ENCODE assay signal across 21 cellular contexts in the genomic region with DNA sequence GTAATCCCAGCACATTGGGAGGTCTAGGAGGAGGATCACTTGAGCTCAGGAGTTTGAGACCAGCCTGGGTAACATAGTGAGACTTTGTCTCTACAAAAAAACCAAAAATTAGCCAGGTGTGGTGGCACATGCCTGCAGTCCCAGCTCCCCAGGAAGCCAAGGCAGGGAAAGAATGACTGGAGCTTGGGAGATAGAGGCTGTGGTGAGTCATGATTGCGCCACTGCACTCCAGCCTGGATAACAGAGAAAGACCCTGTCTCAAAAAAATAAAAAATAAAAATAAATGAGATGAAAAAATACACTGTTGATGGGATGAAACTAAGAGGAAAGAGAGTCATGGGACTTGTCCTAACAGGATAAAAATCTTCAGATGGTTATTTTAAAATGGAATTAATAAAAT.
DNase-seq lines count a peak whose midpoint lies in the region; ATAC-seq, FAIRE-seq and TF ChIP-seq lines count a peak whose summit lies in the region.
"Had no signal": no experiment of that assay in that cellular context is flagged by ENCODE, and none has a peak within 500 bp of the region (broad histone marks: within the 10 kb centered on the region; RNA-seq: fewer than 3 reads in every experiment).

No MANE protein-coding gene starts in this region.

- H3K4me3 ChIP-seq in K562: no peak overlapping the region
- H3K4me3 ChIP-seq in fibroblast of villous mesenchyme (ENCODE audit: low read depth, low read length): no peak overlapping the region
- no peak overlapping the region for H3K4me3 ChIP-seq in right cardiac atrium (ENCODE audit: low read length)
- H3K4me3 ChIP-seq in CD8-positive, alpha-beta memory T cell (ENCODE audit: low read length): no peak overlapping the region
- H3K4me3 ChIP-seq: ascending aorta, skin epidermis, upper lobe of left lung had no signal

- H3K79me2 ChIP-seq in K562 (ENCODE audit: control insufficient read depth, insufficient read depth, low read length): no peaks in the 10 kb centered on the region

- no peaks in the 10 kb centered on the region for H3K36me3 Mint-ChIP-seq in HFFc6 (ENCODE audit: low read depth)
- H3K36me3 Mint-ChIP-seq in CD8-positive, alpha-beta memory T cell: no peaks in the 10 kb centered on the region
- H3K36me3 Mint-ChIP-seq: CD14-positive monocyte, T-cell had no signal

- TF ChIP-seq CTCF in HFFc6 (IDR thresholded peaks at IDR 0.05) (no peak), K562 (IDR thresholded peaks at IDR 0.05 in 2 of 3, conservative IDR thresholded peaks at IDR 0.05 in 1 of 3; ENCODE audit: insufficient read depth in 2 of 3, low read depth in 1 of 3, low read length in 3 of 3) (no peak), fibroblast of villous mesenchyme (IDR thresholded peaks at IDR 0.05; ENCODE audit: insufficient read depth, low read depth, low read length) (no peak)

- no peaks in the 10 kb centered on the region for H4K20me1 ChIP-seq in K562 (replicated peaks; ENCODE audit: control insufficient read depth, insufficient read depth, low read length)

- POLR2A ChIA-PET in K562 (lab: Yijun Ruan, JAX): no interaction called here
- POLR2A ChIA-PET in CD8-positive, alpha-beta memory T cell (lab: Charles Lee): no interaction called here

- no peaks in the 10 kb centered on the region for H3K36me3 ChIP-seq in K562 (ENCODE audit: control insufficient read depth, insufficient read depth, low read length)
- H3K36me3 ChIP-seq in CD8-positive, alpha-beta memory T cell (ENCODE audit: insufficient read depth, low read length): no peaks in the 10 kb centered on the region
- H3K36me3 ChIP-seq: ascending aorta, upper lobe of left lung had no signal

- H3K27ac ChIP-seq in K562 (ENCODE audit: extremely low read depth, low read depth, low read length) (no peak overlapping the region), right cardiac atrium (ENCODE audit: low read length) (no peak overlapping the region)
- no peak overlapping the region for H3K27ac ChIP-seq in CD8-positive, alpha-beta memory T cell (ENCODE audit: low read depth, low read length)
- H3K27ac ChIP-seq: ascending aorta, skin epidermis, upper lobe of left lung, VCaP had no signal

- no peak for FAIRE-seq in K562 (lab: Jason Lieb, UNC)

- no peaks in the 10 kb centered on the region for H3K27me3 ChIP-seq in K562 (ENCODE audit: control insufficient read depth in 2 of 2, insufficient read depth in 2 of 2, low read length in 2 of 2)
- no peaks in the 10 kb centered on the region for H3K27me3 ChIP-seq in right cardiac atrium (ENCODE audit: control insufficient read depth, insufficient read depth)
- peaks cover 5% of the 10 kb centered on the region for H3K27me3 ChIP-seq in CD8-positive, alpha-beta memory T cell (ENCODE audit: insufficient read depth, low read length, poor library complexity, severe bottlenecking)
- H3K27me3 ChIP-seq: ascending aorta, upper lobe of left lung had no signal

- no peak overlapping the region for H3K9ac ChIP-seq in K562 (ENCODE audit: insufficient read depth in 1 of 2, low read depth in 2 of 2, low read length in 2 of 2)

- intact Hi-C loops in K562 (cut with micrococcal nuclease) (no loop called here), right cardiac atrium (cut with DNase I) (no loop called here)

- peak; percentile 40 for DNase-seq in A172 (ENCODE audit: low spot score)
- DNase-seq in HFFc6: peak; percentile 4
- DNase-seq in K562 (ENCODE audit: extremely low read depth in 1 of 4, low spot score in 3 of 4): no peak
- peak; percentile 59 for DNase-seq in fibroblast of villous mesenchyme (ENCODE audit: low read depth)
- DNase-seq in right cardiac atrium: no peak
- DNase-seq in CD8-positive, alpha-beta memory T cell: no peak
- DNase-seq: activated naive CD4-positive, alpha-beta T cell; activated T-cell treated with anti-CD3 and anti-CD28 coated beads for 4 hours; Kasumi-1; left colon; NCI-H1417; NCI-H69; SIG-M5; T-cell; upper lobe of left lung had no signal

- H3K4me3 Mint-ChIP-seq in HFFc6: no peak overlapping the region
- no peak overlapping the region for H3K4me3 Mint-ChIP-seq in CD8-positive, alpha-beta memory T cell
- H3K4me3 Mint-ChIP-seq: CD14-positive monocyte, T-cell had no signal

- H3K9me3 Mint-ChIP-seq in HFFc6: no peaks in the 10 kb centered on the region
- no peaks in the 10 kb centered on the region for H3K9me3 Mint-ChIP-seq in CD8-positive, alpha-beta memory T cell
- H3K9me3 Mint-ChIP-seq: T-cell had no signal

- 29% methylated on average over 1 of the region's 1 CpG for WGBS in K562 (ENCODE audit: insufficient coverage, low coverage, missing lambda C conversion rate)
- WGBS in right cardiac atrium: 84% methylated on average over 1 of the region's 1 CpG

- no peak overlapping the region for H2AFZ ChIP-seq in K562 (ENCODE audit: low read depth, low read length)

- H3K4me1 Mint-ChIP-seq in HFFc6 (ENCODE audit: low read depth): peaks cover 31% of the 10 kb centered on the region
- H3K4me1 Mint-ChIP-seq in CD8-positive, alpha-beta memory T cell: no peaks in the 10 kb centered on the region
- H3K4me1 Mint-ChIP-seq: CD14-positive monocyte, T-cell had no signal

- TF ChIP-seq POLR2A in K562 (conservative IDR thresholded peaks at IDR 0.05): no peak

- H3K9me1 ChIP-seq in K562 (ENCODE audit: control insufficient read depth, insufficient read depth, low read length): no peaks in the 10 kb centered on the region

- H3K27ac Mint-ChIP-seq in HFFc6: no peak overlapping the region
- no peak overlapping the region for H3K27ac Mint-ChIP-seq in CD8-positive, alpha-beta memory T cell
- H3K27ac Mint-ChIP-seq: CD14-positive monocyte, T-cell had no signal

- TF ChIP-seq EP300 in K562 (IDR thresholded peaks at IDR 0.05; ENCODE audit: low read length): no peak

- ATAC-seq in K562 (no peak), right cardiac atrium (no peak), HG03354 (IDR thresholded peaks at IDR 0.05; ENCODE audit: poor library complexity, severe bottlenecking, unreplicated experiment) (no peak), GM19395 (IDR thresholded peaks at IDR 0.05; ENCODE audit: unreplicated experiment) (no peak)
- ATAC-seq: left colon, T-cell had no signal

- H3K4me1 ChIP-seq in K562 (replicated peaks in 1 of 2; ENCODE audit: control insufficient read depth in 2 of 2, insufficient read depth in 2 of 2, low read length in 2 of 2) (peaks cover 0 to 3% of the 10 kb centered on the region in 2 experiments; a peak in 2 of 5 replicates), right cardiac atrium (ENCODE audit: control insufficient read depth, insufficient read depth, low read length) (no peaks in the 10 kb centered on the region)
- H3K4me1 ChIP-seq in CD8-positive, alpha-beta memory T cell (ENCODE audit: insufficient read depth, low read length): no peaks in the 10 kb centered on the region
- H3K4me1 ChIP-seq: ascending aorta, upper lobe of left lung had no signal

- TF ChIP-seq RAD21 in K562 (CRISPR knock-in tag; conservative IDR thresholded peaks at IDR 0.05 in 1 of 2, IDR thresholded peaks at IDR 0.05 in 1 of 2): no peak

- no peak overlapping the region for H3K4me2 ChIP-seq in K562 (ENCODE audit: insufficient read depth, low read length)

- no peaks in the 10 kb centered on the region for H3K9me3 ChIP-seq in K562 (replicated peaks; ENCODE audit: control insufficient read depth, insufficient read depth, low read depth, low read length)
- H3K9me3 ChIP-seq in right cardiac atrium (ENCODE audit: control insufficient read depth, low read length): no peaks in the 10 kb centered on the region
- H3K9me3 ChIP-seq in CD8-positive, alpha-beta memory T cell (ENCODE audit: low read length): no peaks in the 10 kb centered on the region
- H3K9me3 ChIP-seq: ascending aorta, upper lobe of left lung had no signal

- CTCF ChIA-PET in K562 (lab: Yijun Ruan, JAX; ENCODE audit: low intra/inter-chr PET ratio): no interaction called here
- CTCF ChIA-PET in CD8-positive, alpha-beta memory T cell (lab: Charles Lee): no interaction called here

- no peaks in the 10 kb centered on the region for H3K27me3 Mint-ChIP-seq in HFFc6 (ENCODE audit: insufficient read depth)
- H3K27me3 Mint-ChIP-seq in CD8-positive, alpha-beta memory T cell: peaks cover 0 to 2% of the 10 kb centered on the region in 2 donors

- in situ Hi-C loops in K562 (cut with MboI): loop anchor here (10.0 kb wide), 1 partner anchor 108 kb away; no protein-coding TSS in a partner anchor

- BruUV-seq in K562 (replicated peaks; lab: Mats Ljungman, UMichigan): no TSS peak

TF ChIP-seq in K562, 482 proteins besides CTCF, POLR2A, EP300 and RAD21 (continues in another document):
- no peak for TF ChIP-seq ZNF717 (CRISPR knock-in tag; IDR thresholded peaks at IDR 0.05)
- TF ChIP-seq ATF3 (IDR thresholded peaks at IDR 0.05): peak; percentile 80; the same call in 1 of the 2 replicates
- no peak for TF ChIP-seq ATF3 (CRISPR knock-in tag; conservative IDR thresholded peaks at IDR 0.05)
- peak; percentile 20; the same call in 1 of the 2 replicates for TF ChIP-seq SMARCE1 (IDR thresholded peaks at IDR 0.05)
- no peak for TF ChIP-seq CHCHD3 (CRISPR knock-in tag; IDR thresholded peaks at IDR 0.05)
- no peak for TF ChIP-seq ZBTB5 (IDR thresholded peaks at IDR 0.05)
- no peak for TF ChIP-seq FOS (IDR thresholded peaks at IDR 0.05; ENCODE audit: extremely low read depth, insufficient read length)
- peak; percentile 57; the same call in 1 of the 2 replicates for TF ChIP-seq ARID1B (IDR thresholded peaks at IDR 0.05)
- peak; percentile 85 for TF ChIP-seq FOSL1 (tag; conservative IDR thresholded peaks at IDR 0.05)

Comparison
In these comparisons a context has a peak if more than half of its experiments do, and no peak if none do; other contexts are left out.
1. DNase-seq: peak in A172 (single experiment), HFFc6 (single experiment) and fibroblast of villous mesenchyme (single experiment); none in K562 (0 of 4), right cardiac atrium (0 of 3) and CD8-positive, alpha-beta memory T cell (0 of 5).